ENCODE assay signal across 6 cellular contexts in the genomic region with DNA sequence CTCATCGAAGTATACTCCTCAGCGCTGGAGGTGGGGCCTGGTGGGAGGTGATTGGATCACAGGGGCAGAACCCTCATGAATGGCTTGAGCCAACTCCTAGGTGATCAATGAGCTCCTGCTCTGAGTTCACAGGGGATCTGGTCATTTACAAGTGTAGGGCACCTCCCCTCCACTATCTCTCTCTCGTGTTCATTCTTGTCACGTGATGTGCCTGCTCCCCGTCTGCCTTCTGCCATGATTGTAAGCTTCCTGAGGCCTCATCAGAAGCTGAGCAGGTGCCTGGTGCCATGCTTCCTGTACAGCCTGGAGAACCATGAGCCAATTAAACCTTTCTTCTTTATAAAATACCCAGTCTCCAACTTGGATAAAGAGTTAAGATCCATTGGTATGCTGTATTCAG.
"Had no signal": no experiment of that assay in that cellular context is flagged by ENCODE, and none has a peak within 500 bp of the region (broad histone marks: within the 10 kb centered on the region; RNA-seq: fewer than 3 reads in every experiment).

No MANE protein-coding gene starts in this region.

- H2AFZ ChIP-seq: GM23248 had no signal

- FAIRE-seq: HTR-8/SVneo had no signal

- H3K4me3 ChIP-seq: GM23248 had no signal

- DNase-seq: GM23248, GOT3, H9, HCEC 1CT, KG1 had no signal

- H3K27ac ChIP-seq: GM23248 had no signal

- H3K9ac ChIP-seq: GM23248 had no signal
